Comparison of ENCODE assay signal across 31 cellular contexts in the genomic region with DNA sequence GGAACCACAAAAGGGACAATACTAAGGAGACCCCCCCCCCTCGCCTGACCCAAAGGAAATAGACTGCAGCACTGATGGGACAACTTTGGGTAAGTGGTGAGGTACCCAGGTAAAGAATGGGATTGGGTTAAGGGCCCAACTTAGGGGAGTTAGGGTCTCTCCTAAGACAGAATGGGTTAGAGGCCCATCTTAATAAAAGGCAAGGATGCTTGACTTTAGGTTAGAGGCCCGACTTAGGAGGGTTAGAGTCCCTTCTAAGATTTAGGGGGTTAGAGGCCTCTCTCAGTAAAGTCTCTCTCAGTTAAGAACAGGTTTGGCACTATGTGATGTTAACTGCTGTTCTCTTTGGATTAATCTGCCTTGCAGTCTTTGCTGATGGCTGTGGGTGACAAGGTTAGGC. TPM values are rescaled to one million over a fixed set of nuclear protein-coding genes. Genes with fewer than 3 reads are reported as not detected.
DNase-seq lines count a peak whose midpoint lies in the region; ATAC-seq, FAIRE-seq and TF ChIP-seq lines count a peak whose summit lies in the region.
"Had no signal": no experiment of that assay in that cellular context is flagged by ENCODE, and none has a peak within 500 bp of the region (broad histone marks: within the 10 kb centered on the region; RNA-seq: fewer than 3 reads in every experiment).

No MANE protein-coding gene starts in this region.

- no peak for TF ChIP-seq RAD21 in K562 (CRISPR knock-in tag; conservative IDR thresholded peaks at IDR 0.05 in 1 of 2, IDR thresholded peaks at IDR 0.05 in 1 of 2)

- H3K9me1 ChIP-seq in K562 (ENCODE audit: control insufficient read depth, insufficient read depth, low read length), result no peaks in the 10 kb centered on the region

- no peaks in the 10 kb centered on the region for H3K36me3 Mint-ChIP-seq in activated T-helper 2 cell treated with anti-CD3 and anti-CD28 coated beads, Interferon-gamma antibody, Interleukin-2, Interleukin-4, amounts not matched to agents 10 μg/mL and 5 μg/mL and 100 μg/mL, durations not matched to agents 14 hours and 24 hours and 36 hours (ENCODE audit: low read depth)
- H3K36me3 Mint-ChIP-seq: CD14-positive monocyte; CD4-positive, alpha-beta memory T cell; CD4-positive, CD25-positive, alpha-beta regulatory T cell; CD8-positive, alpha-beta memory T cell had no signal

- no peaks in the 10 kb centered on the region for H3K27me3 ChIP-seq in K562 (ENCODE audit: control insufficient read depth in 2 of 2, insufficient read depth in 2 of 2, low read length in 2 of 2)
- H3K27me3 ChIP-seq in esophagus muscularis mucosa, result peaks cover 0 to 11% (median 0%) of the 10 kb centered on the region in 4 donors
- H3K27me3 ChIP-seq: BE2C, BLaER1 had no signal

- BruUV-seq in K562 (replicated peaks; lab: Mats Ljungman, UMichigan), result no TSS peak

- H3K4me2 ChIP-seq in K562 (ENCODE audit: insufficient read depth, low read length), result no peak overlapping the region
- H3K4me2 ChIP-seq: BLaER1 had no signal

- H3K27ac ChIP-seq in K562 (ENCODE audit: extremely low read depth, low read depth, low read length) (no peak overlapping the region), esophagus muscularis mucosa (replicated peaks in 1 of 4) (no peak overlapping the region)
- H3K27ac ChIP-seq: BLaER1 had no signal

- FAIRE-seq in K562 (lab: Jason Lieb, UNC), result no peak
- FAIRE-seq: A204.1, GM12878, GM12892, GM18507, GM19239 had no signal

- 6% methylated on average over 2 of the region's 2 CpGs for WGBS in K562 (ENCODE audit: insufficient coverage, low coverage, missing lambda C conversion rate)
- WGBS in esophagus muscularis mucosa, result 21% methylated on average over 2 of the region's 2 CpGs

- H3K9ac ChIP-seq in K562 (ENCODE audit: insufficient read depth in 1 of 2, low read depth in 2 of 2, low read length in 2 of 2), result no peak overlapping the region
- H3K9ac ChIP-seq: BLaER1 had no signal

- POLR2A ChIA-PET in K562 (lab: Yijun Ruan, JAX), result no interaction called here

- H3K9me3 ChIP-seq in K562 (replicated peaks; ENCODE audit: control insufficient read depth, insufficient read depth, low read depth, low read length), result no peaks in the 10 kb centered on the region
- H3K9me3 ChIP-seq in esophagus muscularis mucosa, result no peaks in the 10 kb centered on the region
- H3K9me3 ChIP-seq: BE2C, BLaER1 had no signal

- ATAC-seq in K562, result peak; percentile 34; the same call in 2 of the 3 replicates
- ATAC-seq in HG02840 (IDR thresholded peaks at IDR 0.05; ENCODE audit: low FRiP score, unreplicated experiment), result no peak
- no peak for ATAC-seq in GM18858 (IDR thresholded peaks at IDR 0.05; ENCODE audit: unreplicated experiment)
- ATAC-seq: GM12878 had no signal

- intact Hi-C loops in K562 (cut with micrococcal nuclease) (no loop called here), esophagus muscularis mucosa (cut with DNase I) (no loop called here)
- intact Hi-C loops in activated T-helper 2 cell treated with anti-CD3 and anti-CD28 coated beads, Interferon-gamma antibody, Interleukin-2, Interleukin-4, amounts not matched to agents 10 μg/mL and 5 μg/mL and 100 μg/mL, durations not matched to agents 14 hours and 24 hours and 36 hours (cut with micrococcal nuclease), result no loop called here

- no peaks in the 10 kb centered on the region for H3K79me2 ChIP-seq in K562 (ENCODE audit: control insufficient read depth, insufficient read depth, low read length)

- in situ Hi-C loops in K562 (cut with MboI), result no loop called here

- CTCF ChIA-PET in K562 (lab: Yijun Ruan, JAX; ENCODE audit: low intra/inter-chr PET ratio), result no interaction called here

- no peak for TF ChIP-seq CTCF in K562 (IDR thresholded peaks at IDR 0.05 in 2 of 3, conservative IDR thresholded peaks at IDR 0.05 in 1 of 3; ENCODE audit: insufficient read depth in 2 of 3, low read depth in 1 of 3, low read length in 3 of 3)
- TF ChIP-seq CTCF in esophagus muscularis mucosa (IDR thresholded peaks at IDR 0.05), result no peak

- peaks cover 2% of the 10 kb centered on the region for H3K4me1 Mint-ChIP-seq in activated T-helper 2 cell treated with anti-CD3 and anti-CD28 coated beads, Interferon-gamma antibody, Interleukin-2, Interleukin-4, amounts not matched to agents 10 μg/mL and 5 μg/mL and 100 μg/mL, durations not matched to agents 14 hours and 24 hours and 36 hours (ENCODE audit: low read depth)
- H3K4me1 Mint-ChIP-seq: CD14-positive monocyte; CD8-positive, alpha-beta memory T cell had no signal

- no peaks in the 10 kb centered on the region for H3K36me3 ChIP-seq in K562 (ENCODE audit: control insufficient read depth, insufficient read depth, low read length)
- H3K36me3 ChIP-seq in esophagus muscularis mucosa, result no peaks in the 10 kb centered on the region
- H3K36me3 ChIP-seq: BE2C, BLaER1 had no signal

- H3K27me3 Mint-ChIP-seq in activated T-helper 2 cell treated with anti-CD3 and anti-CD28 coated beads, Interferon-gamma antibody, Interleukin-2, Interleukin-4, amounts not matched to agents 10 μg/mL and 5 μg/mL and 100 μg/mL, durations not matched to agents 14 hours and 24 hours and 36 hours (ENCODE audit: low read depth), result peaks cover 33% of the 10 kb centered on the region

- no peak overlapping the region for H3K27ac Mint-ChIP-seq in activated T-helper 2 cell treated with anti-CD3 and anti-CD28 coated beads, Interferon-gamma antibody, Interleukin-2, Interleukin-4, amounts not matched to agents 10 μg/mL and 5 μg/mL and 100 μg/mL, durations not matched to agents 14 hours and 24 hours and 36 hours
- H3K27ac Mint-ChIP-seq: CD14-positive monocyte; CD4-positive, alpha-beta memory T cell; CD4-positive, CD25-positive, alpha-beta regulatory T cell; CD8-positive, alpha-beta memory T cell had no signal

- no peaks in the 10 kb centered on the region for H3K9me3 Mint-ChIP-seq in activated T-helper 2 cell treated with anti-CD3 and anti-CD28 coated beads, Interferon-gamma antibody, Interleukin-2, Interleukin-4, amounts not matched to agents 10 μg/mL and 5 μg/mL and 100 μg/mL, durations not matched to agents 14 hours and 24 hours and 36 hours

- peak overlapping the region; percentile 69; the same call in 1 of the 2 replicates for H2AFZ ChIP-seq in K562 (ENCODE audit: low read depth, low read length)

- H3K4me1 ChIP-seq in K562 (replicated peaks in 1 of 2; ENCODE audit: control insufficient read depth in 2 of 2, insufficient read depth in 2 of 2, low read length in 2 of 2) (no peaks in the 10 kb centered on the region), esophagus muscularis mucosa (no peaks in the 10 kb centered on the region)
- H3K4me1 ChIP-seq: BLaER1 had no signal

- DNase-seq in K562 (ENCODE audit: extremely low read depth in 1 of 4, low spot score in 3 of 4) (no peak), esophagus muscularis mucosa (ENCODE audit: extremely low spot score) (peak; percentile 74)
- DNase-seq in activated T-helper 2 cell treated with anti-CD3 and anti-CD28 coated beads, Interferon-gamma antibody, Interleukin-2, Interleukin-4, amounts not matched to agents 10 μg/mL and 5 μg/mL and 100 μg/mL, durations not matched to agents 14 hours and 24 hours and 36 hours (ENCODE audit: low spot score), result no peak
- DNase-seq: 8988T; ACHN; BE2C; C1 segment of cervical spinal cord; CD4-positive, alpha-beta memory T cell; CD4-positive, CD25-positive, alpha-beta regulatory T cell; CD8-positive, alpha-beta memory T cell; COR-L47; DMS 273 treated with DMSO at 0.1 percent for 48 hours; DMS153; DMS53; DMS79; DND-41; EL; GDM1 had no signal

- H3K4me3 ChIP-seq in K562 (no peak overlapping the region), esophagus muscularis mucosa (no peak overlapping the region)
- H3K4me3 ChIP-seq: BLaER1, GM12878 had no signal

- no peak overlapping the region for H3K4me3 Mint-ChIP-seq in activated T-helper 2 cell treated with anti-CD3 and anti-CD28 coated beads, Interferon-gamma antibody, Interleukin-2, Interleukin-4, amounts not matched to agents 10 μg/mL and 5 μg/mL and 100 μg/mL, durations not matched to agents 14 hours and 24 hours and 36 hours (ENCODE audit: low read depth)
- H3K4me3 Mint-ChIP-seq: CD14-positive monocyte; CD4-positive, CD25-positive, alpha-beta regulatory T cell; CD8-positive, alpha-beta memory T cell had no signal

- TF ChIP-seq EP300 in K562 (IDR thresholded peaks at IDR 0.05; ENCODE audit: low read length) (no peak), esophagus muscularis mucosa (IDR thresholded peaks at IDR 0.05) (no peak)

- H4K20me1 ChIP-seq in K562 (replicated peaks; ENCODE audit: control insufficient read depth, insufficient read depth, low read length), result no peaks in the 10 kb centered on the region
- H4K20me1 ChIP-seq: BLaER1 had no signal

- no peak for TF ChIP-seq POLR2A in K562 (conservative IDR thresholded peaks at IDR 0.05)
- no peak for TF ChIP-seq POLR2A in esophagus muscularis mucosa (IDR thresholded peaks at IDR 0.05; ENCODE audit: low read depth)

TF ChIP-seq in K562, 482 proteins besides CTCF, POLR2A, EP300 and RAD21 (continues in another document):
- TF ChIP-seq HNRNPLL (IDR thresholded peaks at IDR 0.05; ENCODE audit: low read depth, low read length, poor library complexity, severe bottlenecking) (no peak), ESRRA (IDR thresholded peaks at IDR 0.05; ENCODE audit: borderline replicate concordance, low read depth) (no peak)

RNA-seq across cellular contexts. Expression of a gene that starts 41.0 kb away (rescaled TPM):
- total RNA-seq in K562 (2011; cell fraction: chromatin; rRNA removed; ENCODE audit: low replicate concordance), result not detected in 2 replicates
- total RNA-seq in K562 (2011; cell fraction: nucleolus; rRNA removed), result not detected in 2 replicates
- not detected in 2 replicates for total RNA-seq in K562 (2011; cell fraction: nucleoplasm; rRNA removed)
- total RNA-seq in K562 (2014; rRNA removed) (not detected in 2 replicates), K562 (2014; rRNA removed; fragmentation: Illumina TruSeq; extraction: Trizol) (not detected in 2 replicates), K562 (2015; rRNA removed; fragmentation: Illumina TruSeq; extraction: Trizol) (not detected in 2 replicates), K562 (2021) (not detected in 2 replicates), esophagus muscularis mucosa (not detected)
- polyA plus RNA-seq in K562 (2011; rRNA removed) (not detected in 2 replicates), K562 (2014; fragmentation: Illumina TruSeq; extraction: Trizol) (not detected in 2 replicates), K562 (2014; fragmentation: Nextera tagmentation; extraction: Ambion mirVana) (not detected), K562 (2014; rRNA removed) (not detected in 2 replicates)
- not detected in 2 replicates for polyA plus RNA-seq in K562 (2011; cell fraction: cytosol; rRNA removed)
- polyA plus RNA-seq in K562 (2011; cell fraction: nucleus; rRNA removed), result not detected in 2 replicates
- polyA plus RNA-seq in K562 (2012), result not detected in 2 replicates
- not detected in 2 replicates for polyA minus RNA-seq in K562 (2011; rRNA and poly(A)+ RNA removed)
- polyA minus RNA-seq in K562 (2011; cell fraction: cytosol; rRNA and poly(A)+ RNA removed), result not detected in 2 replicates
- not detected in 2 replicates for polyA minus RNA-seq in K562 (2011; cell fraction: nucleus; rRNA and poly(A)+ RNA removed)
- total RNA-seq in activated T-helper 2 cell treated with anti-CD3 and anti-CD28 coated beads, Interferon-gamma antibody, Interleukin-2, Interleukin-4, amounts not matched to agents 10 μg/mL and 5 μg/mL and 100 μg/mL, durations not matched to agents 14 hours and 24 hours and 36 hours, result not detected in 2 replicates
- total RNA-seq: A673; CD4-positive, alpha-beta memory T cell; CD4-positive, CD25-positive, alpha-beta regulatory T cell; CD8-positive, alpha-beta memory T cell; Daoy; G401; GM12878 had no signal
- polyA plus RNA-seq: AG04450; CD14-positive monocyte; CD4-positive, alpha-beta memory T cell; CD4-positive, CD25-positive, alpha-beta regulatory T cell; CD8-positive, alpha-beta memory T cell; GM12878 had no signal
